ENCODE assay signal across 8 cellular contexts in the genomic region with DNA sequence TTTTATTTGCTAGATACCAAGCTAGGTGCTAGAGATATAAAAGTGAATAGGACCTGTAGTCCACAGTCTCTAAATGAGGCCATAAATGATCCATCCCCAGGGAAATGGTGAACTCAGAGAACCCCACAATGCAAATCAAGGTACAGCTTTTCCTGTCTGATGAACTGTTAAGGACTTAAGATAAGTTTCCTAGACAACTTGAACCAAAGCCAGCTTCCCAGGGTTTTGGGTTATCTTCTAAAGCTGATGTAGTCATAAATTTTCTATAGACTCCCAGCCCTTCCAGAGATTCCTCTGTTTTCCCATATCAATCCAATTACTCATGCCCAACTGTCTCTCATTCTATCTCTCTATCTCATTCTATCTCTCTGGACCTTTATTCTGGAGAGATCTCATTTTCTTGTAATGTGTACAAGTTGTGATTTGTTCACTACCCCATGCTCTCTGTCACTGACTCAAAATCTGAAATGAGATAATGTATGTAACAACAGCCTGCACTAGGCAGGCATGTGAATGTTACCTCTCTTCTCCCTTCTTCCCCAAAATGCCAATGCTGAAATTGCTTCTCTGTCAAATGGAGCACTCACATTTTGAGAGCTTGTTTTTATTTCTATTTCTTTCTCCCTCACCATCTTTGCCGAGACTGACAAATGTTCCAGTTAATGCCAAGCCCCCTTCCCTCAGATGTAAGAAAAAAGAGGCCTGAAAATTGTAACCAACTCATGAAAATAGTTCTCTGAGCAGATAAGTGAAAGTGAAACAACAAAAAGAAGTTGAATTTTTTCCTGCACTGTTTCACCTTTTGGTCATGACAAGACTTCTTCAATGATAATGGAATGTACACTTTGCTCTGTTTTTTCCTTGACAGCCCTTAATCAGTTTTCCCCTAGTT.
DNase-seq lines count a peak whose midpoint lies in the region; ATAC-seq and TF ChIP-seq lines count a peak whose summit lies in the region.

No MANE protein-coding gene starts in this region.

- intact Hi-C loops in CD4-positive, alpha-beta T cell (cut with DNase I, micrococcal nuclease) = no loop called here

- no peaks in the 10 kb centered on the region for H3K36me3 Mint-ChIP-seq in CD4-positive, alpha-beta T cell (ENCODE audit: low read depth)
- no peaks in the 10 kb centered on the region for H3K36me3 Mint-ChIP-seq in stimulated activated memory B cell treated with anti-CD40 and anti-IgM and Interleukin-4, amounts not matched to agents 10 μg/mL and 1 μg/mL and 100 μg/mL, for 72 hours

- TF ChIP-seq CTCF in CD4-positive, alpha-beta T cell (IDR thresholded peaks at IDR 0.05) = no peak

- no peaks in the 10 kb centered on the region for H3K36me3 ChIP-seq in BLaER1

- H3K4me3 Mint-ChIP-seq in CD4-positive, alpha-beta T cell = no peak overlapping the region
- no peak overlapping the region for H3K4me3 Mint-ChIP-seq in stimulated activated memory B cell treated with anti-CD40 and anti-IgM and Interleukin-4, amounts not matched to agents 10 μg/mL and 1 μg/mL and 100 μg/mL, for 72 hours

- H3K4me1 ChIP-seq in BLaER1 = peaks cover 27% of the 10 kb centered on the region

- H3K9me3 Mint-ChIP-seq in CD4-positive, alpha-beta T cell = no peaks in the 10 kb centered on the region
- H3K9me3 Mint-ChIP-seq in stimulated activated memory B cell treated with anti-CD40 and anti-IgM and Interleukin-4, amounts not matched to agents 10 μg/mL and 1 μg/mL and 100 μg/mL, for 72 hours = no peaks in the 10 kb centered on the region

- H4K20me1 ChIP-seq in BLaER1 = no peaks in the 10 kb centered on the region

- ATAC-seq in GM18907 (IDR thresholded peaks at IDR 0.05; ENCODE audit: unreplicated experiment) (peak; percentile 72), HG03039 (IDR thresholded peaks at IDR 0.05; ENCODE audit: unreplicated experiment) (peak; percentile 62)
- no peak for ATAC-seq in CD4-positive, alpha-beta T cell (ENCODE audit: poor library complexity)
- ATAC-seq in stimulated activated memory B cell treated with anti-CD40 and anti-IgM and Interleukin-4, amounts not matched to agents 10 μg/mL and 1 μg/mL and 100 μg/mL, for 72 hours = no peak

- no peak overlapping the region for H3K4me3 ChIP-seq in BLaER1

- H3K27me3 Mint-ChIP-seq in CD4-positive, alpha-beta T cell = no peaks in the 10 kb centered on the region
- H3K27me3 Mint-ChIP-seq in stimulated activated memory B cell treated with anti-CD40 and anti-IgM and Interleukin-4, amounts not matched to agents 10 μg/mL and 1 μg/mL and 100 μg/mL, for 72 hours = peaks cover 10% of the 10 kb centered on the region

- H3K27ac ChIP-seq in BLaER1 = no peak overlapping the region
- no peak overlapping the region for H3K27ac ChIP-seq in CD4-positive, alpha-beta T cell (ENCODE audit: low read depth, low read length)

- H3K27ac Mint-ChIP-seq in CD4-positive, alpha-beta T cell = no peak overlapping the region
- H3K27ac Mint-ChIP-seq in stimulated activated memory B cell treated with anti-CD40 and anti-IgM and Interleukin-4, amounts not matched to agents 10 μg/mL and 1 μg/mL and 100 μg/mL, for 72 hours = no peak overlapping the region

- CTCF ChIA-PET in CD4-positive, alpha-beta T cell (lab: Charles Lee) = no interaction called here

- no peaks in the 10 kb centered on the region for H3K27me3 ChIP-seq in BLaER1
- H3K27me3 ChIP-seq in CD4-positive, alpha-beta T cell (ENCODE audit: control insufficient read depth, insufficient read depth, low read length) = no peaks in the 10 kb centered on the region

- H3K9ac ChIP-seq in BLaER1 = no peak overlapping the region

- H3K9me3 ChIP-seq in BLaER1 = no peaks in the 10 kb centered on the region
- no peaks in the 10 kb centered on the region for H3K9me3 ChIP-seq in CD4-positive, alpha-beta T cell (ENCODE audit: control insufficient read depth, low read length)

- POLR2A ChIA-PET in CD4-positive, alpha-beta T cell (lab: Charles Lee) = no interaction called here

- H3K4me2 ChIP-seq in BLaER1 = peak overlapping the region; percentile 7; the same call in 1 of the 2 replicates

- peak; percentile 15 for DNase-seq in astrocyte of the hippocampus (ENCODE audit: low read depth, low spot score)
- DNase-seq in CD4-positive, alpha-beta T cell = no peak
- no peak for DNase-seq in HuH-7.5 (ENCODE audit: low spot score)
- DNase-seq in islet precursor cell = no peak

- H3K4me1 Mint-ChIP-seq in CD4-positive, alpha-beta T cell (ENCODE audit: low read depth) = peaks cover 10% of the 10 kb centered on the region
- H3K4me1 Mint-ChIP-seq in stimulated activated memory B cell treated with anti-CD40 and anti-IgM and Interleukin-4, amounts not matched to agents 10 μg/mL and 1 μg/mL and 100 μg/mL, for 72 hours = peaks cover 4% of the 10 kb centered on the region

Comparison
In these comparisons a context has a peak if more than half of its experiments do, and no peak if none do; other contexts are left out.
1. ATAC-seq: peak in GM18907 (single experiment) and HG03039 (single experiment); none in CD4-positive, alpha-beta T cell (single experiment) and stimulated activated memory B cell treated with anti-CD40 and anti-IgM and Interleukin-4, amounts not matched to agents 10 μg/mL and 1 μg/mL and 100 μg/mL, for 72 hours (single experiment).